In genomic region chr12:75478395-75478794, GRCh38 we compare ENCODE assay signal across 8 cellular contexts. TPM values are rescaled to one million over a fixed set of nuclear protein-coding genes. Genes with fewer than 3 reads are reported as not detected.
DNase-seq lines count a peak whose midpoint lies in the region; TF ChIP-seq lines count a peak whose summit lies in the region.

No MANE protein-coding gene starts in this region.

- BruUV-seq in Calu3 (replicated peaks; lab: Mats Ljungman, UMichigan): no TSS peak

- peak overlapping the region; percentile 48 for H2AFZ ChIP-seq in fibroblast of lung (ENCODE audit: low read length)

- H3K79me2 ChIP-seq in fibroblast of lung (ENCODE audit: control insufficient read depth, insufficient read depth, low read length): peaks cover 22% of the 10 kb centered on the region

- no peaks in the 10 kb centered on the region for H3K9me3 Mint-ChIP-seq in Calu3 (ENCODE audit: low read depth, unreplicated experiment)

- intact Hi-C loops in Calu3 (cut with micrococcal nuclease; ENCODE audit: unreplicated experiment): no loop called here

- CTCF ChIA-PET in Calu3 (lab: Charles Lee): no interaction called here

- no peak overlapping the region for H3K4me3 Mint-ChIP-seq in Calu3 (ENCODE audit: low read depth, unreplicated experiment)

- no peak overlapping the region for H3K27ac Mint-ChIP-seq in Calu3 (ENCODE audit: unreplicated experiment)

- no peaks in the 10 kb centered on the region for H4K20me1 ChIP-seq in fibroblast of lung (ENCODE audit: control insufficient read depth, extremely low read depth, insufficient read depth, low read length)

- H3K9me3 ChIP-seq in fibroblast of lung (ENCODE audit: control insufficient read depth, insufficient read depth, low read depth, low read length): no peaks in the 10 kb centered on the region
- H3K9me3 ChIP-seq in WERI-Rb-1 (ENCODE audit: severe bottlenecking): no peaks in the 10 kb centered on the region

- no peaks in the 10 kb centered on the region for H3K27me3 ChIP-seq in fibroblast of lung (ENCODE audit: control insufficient read depth, insufficient read depth, low read length)
- H3K27me3 ChIP-seq in WERI-Rb-1 (ENCODE audit: insufficient read depth, low read depth, severe bottlenecking): no peaks in the 10 kb centered on the region

- no peak overlapping the region for H3K4me2 ChIP-seq in fibroblast of lung (ENCODE audit: extremely low read depth, insufficient read depth, low read length)

- TF ChIP-seq CTCF in fibroblast of lung (conservative IDR thresholded peaks at IDR 0.05 in 1 of 2, IDR thresholded peaks at IDR 0.05 in 1 of 2; ENCODE audit: low read depth in 1 of 2, low read length in 2 of 2) (no peak), WERI-Rb-1 (IDR thresholded peaks at IDR 0.05; ENCODE audit: low read depth, low read length) (no peak), Calu3 (IDR thresholded peaks at IDR 0.05; ENCODE audit: unreplicated experiment) (no peak)

- no peak overlapping the region for H3K27ac ChIP-seq in fibroblast of lung (ENCODE audit: insufficient read depth, low read length)
- H3K27ac ChIP-seq in WERI-Rb-1: no peak overlapping the region

- H3K9ac ChIP-seq in fibroblast of lung (ENCODE audit: insufficient read depth, low read length): no peak overlapping the region

- peaks cover 35% of the 10 kb centered on the region for H3K4me1 Mint-ChIP-seq in Calu3 (ENCODE audit: low read depth, unreplicated experiment)

- H3K36me3 Mint-ChIP-seq in Calu3 (ENCODE audit: insufficient read depth, unreplicated experiment): peaks cover 19% of the 10 kb centered on the region

- peaks cover 9% of the 10 kb centered on the region for H3K4me1 ChIP-seq in fibroblast of lung (ENCODE audit: control insufficient read depth, extremely low read depth, insufficient read depth, low read length)

- H3K36me3 ChIP-seq in fibroblast of lung (ENCODE audit: control insufficient read depth, insufficient read depth, low read length): no peaks in the 10 kb centered on the region
- no peaks in the 10 kb centered on the region for H3K36me3 ChIP-seq in WERI-Rb-1

- DNase-seq in stimulated activated CD4-positive, alpha-beta T cell treated with anti-CD3 and anti-CD28 coated beads, Interleukin-1b, Interleukin-23, amount 100 ng/mL, for 48 hours: peak; percentile 41
- no peak for DNase-seq in stimulated activated CD4-positive, alpha-beta T cell treated with anti-CD3 and anti-CD28 coated beads, Interleukin-12 subunit alpha, Interleukin-12 subunit beta, amount 100 ng/mL, for 4 hours
- peak; percentile 92 for DNase-seq in NOMO-1 treated with DMSO at 0.1 percent for 48 hours (lab: John Stamatoyannopoulos, UW; ENCODE audit: unreplicated experiment)
- DNase-seq in fibroblast of lung (ENCODE audit: low read depth in 2 of 2): peak; percentile 60 to 82
- DNase-seq in WERI-Rb-1: no peak
- no peak for DNase-seq in Calu3
- no peak for DNase-seq in hippocampal formation (lab: John Stamatoyannopoulos, UW)
- no peak for DNase-seq in mesenteric fat pad (ENCODE audit: low spot score)

- H3K4me3 ChIP-seq in fibroblast of lung (replicated peaks in 1 of 4; ENCODE audit: control extremely low read depth in 1 of 4, insufficient read depth in 1 of 4, low read depth in 3 of 4, low read length in 4 of 4) (no peak overlapping the region), WERI-Rb-1 (ENCODE audit: low read depth, low read length) (no peak overlapping the region)

- no peaks in the 10 kb centered on the region for H3K27me3 Mint-ChIP-seq in Calu3 (ENCODE audit: unreplicated experiment)

RNA-seq across cellular contexts. Expression of gene GLIPR1, which starts 2.2 kb away (rescaled TPM):
- total RNA-seq in fibroblast of lung (36.0 and 59.8 TPM in 2 replicates), Calu3 (2022) (27.7 and 38.5 TPM in 2 replicates), mesenteric fat pad (52.2 TPM)
- polyA plus RNA-seq in fibroblast of lung: 186 and 245 TPM in 2 replicates
- 109 and 145 TPM in 2 replicates for polyA plus RNA-seq in fibroblast of lung (2012)
- 52.4 and 58.4 TPM in 2 replicates for polyA minus RNA-seq in fibroblast of lung (ENCODE audit: low replicate concordance)

RNA-seq across cellular contexts. Expression of gene KRR1, which starts 33.0 kb away (rescaled TPM):
- total RNA-seq in fibroblast of lung (36.5 and 46.9 TPM in 2 replicates), Calu3 (2022) (110 and 114 TPM in 2 replicates), mesenteric fat pad (39.8 TPM)
- 49.7 and 63.6 TPM in 2 replicates for polyA plus RNA-seq in fibroblast of lung
- polyA plus RNA-seq in fibroblast of lung (2012): 32.0 and 42.3 TPM in 2 replicates
- 0.08 and 0.37 TPM in 2 replicates for polyA minus RNA-seq in fibroblast of lung (ENCODE audit: low replicate concordance)

Comparison
In these comparisons a context has a peak if more than half of its experiments do, and no peak if none do; other contexts are left out.
1. DNase-seq: peak in stimulated activated CD4-positive, alpha-beta T cell treated with anti-CD3 and anti-CD28 coated beads, Interleukin-1b, Interleukin-23, amount 100 ng/mL, for 48 hours (single experiment), NOMO-1 treated with DMSO at 0.1 percent for 48 hours (single experiment) and fibroblast of lung (2 of 2); none in stimulated activated CD4-positive, alpha-beta T cell treated with anti-CD3 and anti-CD28 coated beads, Interleukin-12 subunit alpha, Interleukin-12 subunit beta, amount 100 ng/mL, for 4 hours (single experiment), WERI-Rb-1 (single experiment), Calu3 (single experiment), hippocampal formation (0 of 2) and mesenteric fat pad (single experiment).